ENCODE assay signal across 27 cellular contexts in genomic region chr1:107009286-107009685, GRCh38. TPM values are rescaled to one million over a fixed set of nuclear protein-coding genes. Genes with fewer than 3 reads are reported as not detected.
DNase-seq lines count a peak whose midpoint lies in the region; ATAC-seq and TF ChIP-seq lines count a peak whose summit lies in the region.
"Had no signal": no experiment of that assay in that cellular context is flagged by ENCODE, and none has a peak within 500 bp of the region (broad histone marks: within the 10 kb centered on the region; RNA-seq: fewer than 3 reads in every experiment).

No MANE protein-coding gene starts in this region.

- no peaks in the 10 kb centered on the region for H3K9me3 ChIP-seq in testis

- H3K27ac Mint-ChIP-seq in endothelial cell (ENCODE audit: unreplicated experiment) = no peak overlapping the region
- H3K27ac Mint-ChIP-seq: CD8-positive, alpha-beta memory T cell had no signal

- no peaks in the 10 kb centered on the region for H3K36me3 ChIP-seq in testis (ENCODE audit: low read depth, missing control alignments)

- peak; percentile 95 for ATAC-seq in sciatic nerve
- no peak for ATAC-seq in HG02981 (IDR thresholded peaks at IDR 0.05; ENCODE audit: unreplicated experiment)
- no peak for ATAC-seq in left lobe of liver
- ATAC-seq: Panc1, SK-N-SH treated with all-trans-retinoic acid at 6 μM for 48 hours had no signal

- H3K4me1 Mint-ChIP-seq in endothelial cell (ENCODE audit: unreplicated experiment) = no peaks in the 10 kb centered on the region
- H3K4me1 Mint-ChIP-seq: CD8-positive, alpha-beta memory T cell had no signal

- H3K27me3 Mint-ChIP-seq in endothelial cell (ENCODE audit: unreplicated experiment) = no peaks in the 10 kb centered on the region

- H3K4me3 Mint-ChIP-seq in endothelial cell (ENCODE audit: unreplicated experiment) = no peak overlapping the region
- H3K4me3 Mint-ChIP-seq: CD8-positive, alpha-beta memory T cell had no signal

- no peaks in the 10 kb centered on the region for H3K4me1 ChIP-seq in testis

- TF ChIP-seq POLR2A in testis (IDR thresholded peaks at IDR 0.05) = no peak

- WGBS in testis, 2 donors = 61 to 76% methylated on average over 3 of the region's 3 CpGs

- no peak overlapping the region for H3K4me3 ChIP-seq in testis

- no peak overlapping the region for H3K27ac ChIP-seq in testis
- H3K27ac ChIP-seq: C4-2B, HL-60 had no signal

- peak; percentile 54 to 90 for DNase-seq in NCI-H446 (lab: John Stamatoyannopoulos, UW)
- peak; percentile 19 for DNase-seq in fibroblast of peridontal ligament (ENCODE audit: extremely low read depth)
- DNase-seq in midbrain (lab: John Stamatoyannopoulos, UW) = peak; percentile 1
- DNase-seq in sciatic nerve (ENCODE audit: low spot score) = no peak
- no peak for DNase-seq in testis
- DNase-seq in left lobe of liver (ENCODE audit: low spot score) = no peak
- no peak for DNase-seq in endothelial cell (ENCODE audit: low spot score)
- DNase-seq: AML-193; Calu3; CD8-positive, alpha-beta memory T cell; DMS153; H7; KBM-7; MM.1S; NCI-H1048; NCI-H1417 treated with DMSO at 0.1 percent for 48 hours; NCI-H187 treated with DMSO at 0.1 percent for 48 hours; NCI-H2107; NCI-H510A; NCI-H748 treated with DMSO at 0.1 percent for 48 hours; NK-92 treated with Interleukin-12 subunit alpha and Interleukin-12 subunit beta, amount 100 ng/mL, for 24 hours; SIG-M5 had no signal

- no peak for TF ChIP-seq CTCF in testis (IDR thresholded peaks at IDR 0.05)
- no peak for TF ChIP-seq CTCF in endothelial cell (IDR thresholded peaks at IDR 0.05; ENCODE audit: unreplicated experiment)

- H3K36me3 Mint-ChIP-seq in endothelial cell (ENCODE audit: low read depth, unreplicated experiment) = no peaks in the 10 kb centered on the region
- H3K36me3 Mint-ChIP-seq: CD8-positive, alpha-beta memory T cell had no signal

- intact Hi-C loops in sciatic nerve (cut with DNase I) (no loop called here), testis (cut with DNase I; ENCODE audit: low total_unique reads) (no loop called here)

- no peaks in the 10 kb centered on the region for H3K9me3 Mint-ChIP-seq in endothelial cell (ENCODE audit: unreplicated experiment)
- H3K9me3 Mint-ChIP-seq: CD8-positive, alpha-beta memory T cell had no signal

- no peaks in the 10 kb centered on the region for H3K27me3 ChIP-seq in testis

RNA-seq across cellular contexts. Expression of gene PRMT6, which starts 47.2 kb away (rescaled TPM):
- 11.2 TPM for total RNA-seq in sciatic nerve
- 10 to 100 TPM; 22.1 to 26.0 TPM for total RNA-seq in testis
- 16.2 TPM for polyA plus RNA-seq in testis (ENCODE audit: insufficient read depth, low read depth, low replicate concordance)
- 5.1 TPM for total RNA-seq in left lobe of liver
- total RNA-seq in endothelial cell (ENCODE audit: unreplicated experiment) = 14.0 TPM

Comparison
In these comparisons a context has a peak if more than half of its experiments do, and no peak if none do; other contexts are left out.
1. DNase-seq: peak in NCI-H446 (2 of 2), fibroblast of peridontal ligament (single experiment) and midbrain (single experiment); none in sciatic nerve (single experiment), testis (single experiment), left lobe of liver (single experiment) and endothelial cell (single experiment).